1 cellular context compared by ENCODE assay signal in the genomic region with DNA sequence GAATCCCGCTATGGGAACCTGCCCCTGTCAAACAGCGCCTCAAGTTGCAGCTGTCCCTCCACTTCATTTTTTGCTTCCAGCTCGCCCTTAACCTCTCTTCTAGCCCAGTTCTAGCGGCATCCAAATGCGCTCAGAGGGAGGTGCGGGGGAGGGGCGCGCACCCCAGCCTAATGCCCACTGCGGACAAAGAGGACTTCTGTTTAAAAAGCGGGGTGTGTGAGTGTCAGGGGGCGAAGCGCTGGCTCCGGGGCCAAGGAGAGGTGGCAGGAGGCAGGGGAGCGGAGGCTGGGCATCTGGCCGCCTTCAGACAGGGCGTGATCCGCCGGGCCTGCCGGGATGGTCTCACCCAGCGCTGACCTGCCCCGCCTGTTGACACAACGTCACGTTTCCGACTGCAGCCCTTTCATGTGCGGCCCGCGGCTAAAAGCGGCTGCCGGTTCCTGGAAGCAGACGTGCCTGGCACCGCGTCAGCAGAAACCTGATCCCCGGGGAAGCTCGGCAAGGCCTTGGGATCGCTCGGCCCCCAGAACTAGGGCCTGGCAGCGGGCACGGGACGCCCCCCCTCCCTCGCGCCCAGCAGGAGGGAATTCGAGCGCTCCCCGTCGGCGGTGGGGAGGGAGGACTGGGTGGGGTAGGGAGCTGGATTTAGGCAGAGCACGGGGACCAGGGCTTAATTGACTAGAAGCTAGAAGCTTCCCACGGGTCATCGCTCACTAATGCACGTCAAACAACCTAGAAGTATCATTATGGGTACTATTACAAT.
TF ChIP-seq lines count a peak whose summit lies in the region.

No MANE protein-coding gene starts in this region.

TF ChIP-seq in HEK293, 187 proteins besides CTCF, POLR2A, EP300 and RAD21 (continued from another document and continues in another):
- TF ChIP-seq, protein P1, sequence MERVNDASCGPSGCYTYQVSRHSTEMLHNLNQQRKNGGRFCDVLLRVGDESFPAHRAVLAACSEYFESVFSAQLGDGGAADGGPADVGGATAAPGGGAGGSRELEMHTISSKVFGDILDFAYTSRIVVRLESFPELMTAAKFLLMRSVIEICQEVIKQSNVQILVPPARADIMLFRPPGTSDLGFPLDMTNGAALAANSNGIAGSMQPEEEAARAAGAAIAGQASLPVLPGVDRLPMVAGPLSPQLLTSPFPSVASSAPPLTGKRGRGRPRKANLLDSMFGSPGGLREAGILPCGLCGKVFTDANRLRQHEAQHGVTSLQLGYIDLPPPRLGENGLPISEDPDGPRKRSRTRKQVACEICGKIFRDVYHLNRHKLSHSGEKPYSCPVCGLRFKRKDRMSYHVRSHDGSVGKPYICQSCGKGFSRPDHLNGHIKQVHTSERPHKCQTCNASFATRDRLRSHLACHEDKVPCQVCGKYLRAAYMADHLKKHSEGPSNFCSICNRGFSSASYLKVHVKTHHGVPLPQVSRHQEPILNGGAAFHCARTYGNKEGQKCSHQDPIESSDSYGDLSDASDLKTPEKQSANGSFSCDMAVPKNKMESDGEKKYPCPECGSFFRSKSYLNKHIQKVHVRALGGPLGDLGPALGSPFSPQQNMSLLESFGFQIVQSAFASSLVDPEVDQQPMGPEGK (tag by site-specific recombination; IDR thresholded peaks at IDR 0.05): peak; percentile 100
- no peak; the same call in 1 of the 2 replicates for TF ChIP-seq ZNF664 (tag by site-specific recombination; IDR thresholded peaks at IDR 0.05)
- no peak for TF ChIP-seq ZNF155 (tag by site-specific recombination; IDR thresholded peaks at IDR 0.05)
- TF ChIP-seq SP7 (tag by site-specific recombination; IDR thresholded peaks at IDR 0.05): peak; percentile 99
- no peak for TF ChIP-seq ZNF473 (tag by site-specific recombination; IDR thresholded peaks at IDR 0.05)
- peak; percentile 89 for TF ChIP-seq KLF16 (tag by site-specific recombination; IDR thresholded peaks at IDR 0.05)
- TF ChIP-seq, protein P2, sequence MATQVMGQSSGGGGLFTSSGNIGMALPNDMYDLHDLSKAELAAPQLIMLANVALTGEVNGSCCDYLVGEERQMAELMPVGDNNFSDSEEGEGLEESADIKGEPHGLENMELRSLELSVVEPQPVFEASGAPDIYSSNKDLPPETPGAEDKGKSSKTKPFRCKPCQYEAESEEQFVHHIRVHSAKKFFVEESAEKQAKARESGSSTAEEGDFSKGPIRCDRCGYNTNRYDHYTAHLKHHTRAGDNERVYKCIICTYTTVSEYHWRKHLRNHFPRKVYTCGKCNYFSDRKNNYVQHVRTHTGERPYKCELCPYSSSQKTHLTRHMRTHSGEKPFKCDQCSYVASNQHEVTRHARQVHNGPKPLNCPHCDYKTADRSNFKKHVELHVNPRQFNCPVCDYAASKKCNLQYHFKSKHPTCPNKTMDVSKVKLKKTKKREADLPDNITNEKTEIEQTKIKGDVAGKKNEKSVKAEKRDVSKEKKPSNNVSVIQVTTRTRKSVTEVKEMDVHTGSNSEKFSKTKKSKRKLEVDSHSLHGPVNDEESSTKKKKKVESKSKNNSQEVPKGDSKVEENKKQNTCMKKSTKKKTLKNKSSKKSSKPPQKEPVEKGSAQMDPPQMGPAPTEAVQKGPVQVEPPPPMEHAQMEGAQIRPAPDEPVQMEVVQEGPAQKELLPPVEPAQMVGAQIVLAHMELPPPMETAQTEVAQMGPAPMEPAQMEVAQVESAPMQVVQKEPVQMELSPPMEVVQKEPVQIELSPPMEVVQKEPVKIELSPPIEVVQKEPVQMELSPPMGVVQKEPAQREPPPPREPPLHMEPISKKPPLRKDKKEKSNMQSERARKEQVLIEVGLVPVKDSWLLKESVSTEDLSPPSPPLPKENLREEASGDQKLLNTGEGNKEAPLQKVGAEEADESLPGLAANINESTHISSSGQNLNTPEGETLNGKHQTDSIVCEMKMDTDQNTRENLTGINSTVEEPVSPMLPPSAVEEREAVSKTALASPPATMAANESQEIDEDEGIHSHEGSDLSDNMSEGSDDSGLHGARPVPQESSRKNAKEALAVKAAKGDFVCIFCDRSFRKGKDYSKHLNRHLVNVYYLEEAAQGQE (tag by site-specific recombination; IDR thresholded peaks at IDR 0.05): no peak
- TF ChIP-seq ZNF600 (tag by site-specific recombination; IDR thresholded peaks at IDR 0.05): peak; percentile 88
- peak; percentile 99 for TF ChIP-seq ZEB2 (tag by site-specific recombination; IDR thresholded peaks at IDR 0.05)
- TF ChIP-seq RBAK (tag by site-specific recombination; IDR thresholded peaks at IDR 0.05): no peak
- TF ChIP-seq ZNF202 (tag by site-specific recombination; IDR thresholded peaks at IDR 0.05; ENCODE audit: borderline replicate concordance): no peak
- no peak for TF ChIP-seq SALL2 (tag by site-specific recombination; IDR thresholded peaks at IDR 0.05; ENCODE audit: borderline replicate concordance)
- peak; percentile 7; the same call in 1 of the 2 replicates for TF ChIP-seq YY1 (tag by site-specific recombination; IDR thresholded peaks at IDR 0.05)
- TF ChIP-seq, protein P3, sequence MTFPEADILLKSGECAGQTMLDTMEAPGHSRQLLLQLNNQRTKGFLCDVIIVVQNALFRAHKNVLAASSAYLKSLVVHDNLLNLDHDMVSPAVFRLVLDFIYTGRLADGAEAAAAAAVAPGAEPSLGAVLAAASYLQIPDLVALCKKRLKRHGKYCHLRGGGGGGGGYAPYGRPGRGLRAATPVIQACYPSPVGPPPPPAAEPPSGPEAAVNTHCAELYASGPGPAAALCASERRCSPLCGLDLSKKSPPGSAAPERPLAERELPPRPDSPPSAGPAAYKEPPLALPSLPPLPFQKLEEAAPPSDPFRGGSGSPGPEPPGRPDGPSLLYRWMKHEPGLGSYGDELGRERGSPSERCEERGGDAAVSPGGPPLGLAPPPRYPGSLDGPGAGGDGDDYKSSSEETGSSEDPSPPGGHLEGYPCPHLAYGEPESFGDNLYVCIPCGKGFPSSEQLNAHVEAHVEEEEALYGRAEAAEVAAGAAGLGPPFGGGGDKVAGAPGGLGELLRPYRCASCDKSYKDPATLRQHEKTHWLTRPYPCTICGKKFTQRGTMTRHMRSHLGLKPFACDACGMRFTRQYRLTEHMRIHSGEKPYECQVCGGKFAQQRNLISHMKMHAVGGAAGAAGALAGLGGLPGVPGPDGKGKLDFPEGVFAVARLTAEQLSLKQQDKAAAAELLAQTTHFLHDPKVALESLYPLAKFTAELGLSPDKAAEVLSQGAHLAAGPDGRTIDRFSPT (tag by site-specific recombination; IDR thresholded peaks at IDR 0.05): peak; percentile 98
- TF ChIP-seq ZNF133 (tag by site-specific recombination; IDR thresholded peaks at IDR 0.05): no peak
- TF ChIP-seq, protein P4, sequence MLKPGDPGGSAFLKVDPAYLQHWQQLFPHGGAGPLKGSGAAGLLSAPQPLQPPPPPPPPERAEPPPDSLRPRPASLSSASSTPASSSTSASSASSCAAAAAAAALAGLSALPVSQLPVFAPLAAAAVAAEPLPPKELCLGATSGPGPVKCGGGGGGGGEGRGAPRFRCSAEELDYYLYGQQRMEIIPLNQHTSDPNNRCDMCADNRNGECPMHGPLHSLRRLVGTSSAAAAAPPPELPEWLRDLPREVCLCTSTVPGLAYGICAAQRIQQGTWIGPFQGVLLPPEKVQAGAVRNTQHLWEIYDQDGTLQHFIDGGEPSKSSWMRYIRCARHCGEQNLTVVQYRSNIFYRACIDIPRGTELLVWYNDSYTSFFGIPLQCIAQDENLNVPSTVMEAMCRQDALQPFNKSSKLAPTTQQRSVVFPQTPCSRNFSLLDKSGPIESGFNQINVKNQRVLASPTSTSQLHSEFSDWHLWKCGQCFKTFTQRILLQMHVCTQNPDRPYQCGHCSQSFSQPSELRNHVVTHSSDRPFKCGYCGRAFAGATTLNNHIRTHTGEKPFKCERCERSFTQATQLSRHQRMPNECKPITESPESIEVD (tag by site-specific recombination; IDR thresholded peaks at IDR 0.05): peak; percentile 63; the same call in 1 of the 2 replicates
- peak; percentile 92 for TF ChIP-seq ZFHX2 (tag by site-specific recombination; conservative IDR thresholded peaks at IDR 0.05)
- TF ChIP-seq ZNF175 (tag by site-specific recombination; IDR thresholded peaks at IDR 0.05): no peak
- TF ChIP-seq, protein P5, sequence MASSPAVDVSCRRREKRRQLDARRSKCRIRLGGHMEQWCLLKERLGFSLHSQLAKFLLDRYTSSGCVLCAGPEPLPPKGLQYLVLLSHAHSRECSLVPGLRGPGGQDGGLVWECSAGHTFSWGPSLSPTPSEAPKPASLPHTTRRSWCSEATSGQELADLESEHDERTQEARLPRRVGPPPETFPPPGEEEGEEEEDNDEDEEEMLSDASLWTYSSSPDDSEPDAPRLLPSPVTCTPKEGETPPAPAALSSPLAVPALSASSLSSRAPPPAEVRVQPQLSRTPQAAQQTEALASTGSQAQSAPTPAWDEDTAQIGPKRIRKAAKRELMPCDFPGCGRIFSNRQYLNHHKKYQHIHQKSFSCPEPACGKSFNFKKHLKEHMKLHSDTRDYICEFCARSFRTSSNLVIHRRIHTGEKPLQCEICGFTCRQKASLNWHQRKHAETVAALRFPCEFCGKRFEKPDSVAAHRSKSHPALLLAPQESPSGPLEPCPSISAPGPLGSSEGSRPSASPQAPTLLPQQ (tag by site-specific recombination; IDR thresholded peaks at IDR 0.05): peak; percentile 91
- TF ChIP-seq ZNF114 (tag by site-specific recombination; IDR thresholded peaks at IDR 0.05): no peak
- TF ChIP-seq, protein P6, sequence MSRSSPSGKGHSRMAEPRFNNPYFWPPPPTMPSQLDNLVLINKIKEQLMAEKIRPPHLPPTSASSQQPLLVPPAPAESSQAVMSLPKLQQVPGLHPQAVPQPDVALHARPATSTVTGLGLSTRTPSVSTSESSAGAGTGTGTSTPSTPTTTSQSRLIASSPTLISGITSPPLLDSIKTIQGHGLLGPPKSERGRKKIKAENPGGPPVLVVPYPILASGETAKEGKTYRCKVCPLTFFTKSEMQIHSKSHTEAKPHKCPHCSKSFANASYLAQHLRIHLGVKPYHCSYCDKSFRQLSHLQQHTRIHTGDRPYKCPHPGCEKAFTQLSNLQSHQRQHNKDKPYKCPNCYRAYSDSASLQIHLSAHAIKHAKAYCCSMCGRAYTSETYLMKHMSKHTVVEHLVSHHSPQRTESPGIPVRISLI (tag by site-specific recombination; IDR thresholded peaks at IDR 0.05): no peak
- TF ChIP-seq ZNF24 (tag by site-specific recombination; IDR thresholded peaks at IDR 0.05): peak; percentile 98
- TF ChIP-seq, protein P7, sequence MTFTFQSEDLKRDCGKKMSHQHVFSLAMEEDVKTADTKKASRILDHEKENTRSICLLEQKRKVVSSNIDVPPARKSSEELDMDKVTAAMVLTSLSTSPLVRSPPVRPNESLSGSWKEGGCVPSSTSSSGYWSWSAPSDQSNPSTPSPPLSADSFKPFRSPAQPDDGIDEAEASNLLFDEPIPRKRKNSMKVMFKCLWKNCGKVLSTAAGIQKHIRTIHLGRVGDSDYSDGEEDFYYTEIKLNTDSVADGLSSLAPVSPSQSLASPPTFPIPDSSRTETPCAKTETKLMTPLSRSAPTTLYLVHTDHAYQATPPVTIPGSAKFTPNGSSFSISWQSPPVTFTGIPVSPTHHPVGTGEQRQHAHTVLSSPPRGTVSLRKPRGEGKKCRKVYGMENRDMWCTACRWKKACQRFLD (tag by site-specific recombination; IDR thresholded peaks at IDR 0.05): no peak
- TF ChIP-seq ZNF624 (tag by site-specific recombination; IDR thresholded peaks at IDR 0.05): no peak
- peak; percentile 60; the same call in 1 of the 2 replicates for TF ChIP-seq ZNF785 (tag by site-specific recombination; IDR thresholded peaks at IDR 0.05)
- TF ChIP-seq KLF8 (tag by site-specific recombination; IDR thresholded peaks at IDR 0.05): peak; percentile 99
- TF ChIP-seq GFI1B (tag by site-specific recombination; IDR thresholded peaks at IDR 0.05): 0 out of 2 replicates have a peak, but pooled peaks have one; percentile 21
- TF ChIP-seq OSR2 (tag by site-specific recombination; IDR thresholded peaks at IDR 0.05): peak; percentile 99
- TF ChIP-seq ZNF623 (tag by site-specific recombination; IDR thresholded peaks at IDR 0.05): peak; percentile 26
- TF ChIP-seq ZNF121 (tag by site-specific recombination; IDR thresholded peaks at IDR 0.05): peak; percentile 41; the same call in 1 of the 2 replicates
- no peak for TF ChIP-seq ZNF768 (tag by site-specific recombination; IDR thresholded peaks at IDR 0.05)
- TF ChIP-seq ZNF394 (tag by site-specific recombination; IDR thresholded peaks at IDR 0.05; ENCODE audit: borderline replicate concordance): peak; percentile 80; the same call in 1 of the 2 replicates
- TF ChIP-seq, protein P8, sequence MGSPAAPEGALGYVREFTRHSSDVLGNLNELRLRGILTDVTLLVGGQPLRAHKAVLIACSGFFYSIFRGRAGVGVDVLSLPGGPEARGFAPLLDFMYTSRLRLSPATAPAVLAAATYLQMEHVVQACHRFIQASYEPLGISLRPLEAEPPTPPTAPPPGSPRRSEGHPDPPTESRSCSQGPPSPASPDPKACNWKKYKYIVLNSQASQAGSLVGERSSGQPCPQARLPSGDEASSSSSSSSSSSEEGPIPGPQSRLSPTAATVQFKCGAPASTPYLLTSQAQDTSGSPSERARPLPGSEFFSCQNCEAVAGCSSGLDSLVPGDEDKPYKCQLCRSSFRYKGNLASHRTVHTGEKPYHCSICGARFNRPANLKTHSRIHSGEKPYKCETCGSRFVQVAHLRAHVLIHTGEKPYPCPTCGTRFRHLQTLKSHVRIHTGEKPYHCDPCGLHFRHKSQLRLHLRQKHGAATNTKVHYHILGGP (tag by site-specific recombination; IDR thresholded peaks at IDR 0.05): peak; percentile 46
- TF ChIP-seq ZXDB (tag by site-specific recombination; IDR thresholded peaks at IDR 0.05): peak; percentile 98
- peak; percentile 76 for TF ChIP-seq KLF9 (tag by site-specific recombination; IDR thresholded peaks at IDR 0.05; ENCODE audit: low read depth)
- TF ChIP-seq, protein P9, sequence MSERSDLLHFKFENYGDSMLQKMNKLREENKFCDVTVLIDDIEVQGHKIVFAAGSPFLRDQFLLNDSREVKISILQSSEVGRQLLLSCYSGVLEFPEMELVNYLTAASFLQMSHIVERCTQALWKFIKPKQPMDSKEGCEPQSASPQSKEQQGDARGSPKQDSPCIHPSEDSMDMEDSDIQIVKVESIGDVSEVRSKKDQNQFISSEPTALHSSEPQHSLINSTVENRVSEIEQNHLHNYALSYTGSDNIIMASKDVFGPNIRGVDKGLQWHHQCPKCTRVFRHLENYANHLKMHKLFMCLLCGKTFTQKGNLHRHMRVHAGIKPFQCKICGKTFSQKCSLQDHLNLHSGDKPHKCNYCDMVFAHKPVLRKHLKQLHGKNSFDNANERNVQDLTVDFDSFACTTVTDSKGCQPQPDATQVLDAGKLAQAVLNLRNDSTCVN (tag by site-specific recombination; optimal IDR thresholded peaks at IDR 0.05): peak; percentile 90
- TF ChIP-seq ZNF792 (tag by site-specific recombination; IDR thresholded peaks at IDR 0.05): peak; percentile 36; the same call in 1 of the 2 replicates
- TF ChIP-seq ZNF366 (tag by site-specific recombination; conservative IDR thresholded peaks at IDR 0.05): peak; percentile 80
